ENCODE assay signal across 16 cellular contexts in the genomic region with DNA sequence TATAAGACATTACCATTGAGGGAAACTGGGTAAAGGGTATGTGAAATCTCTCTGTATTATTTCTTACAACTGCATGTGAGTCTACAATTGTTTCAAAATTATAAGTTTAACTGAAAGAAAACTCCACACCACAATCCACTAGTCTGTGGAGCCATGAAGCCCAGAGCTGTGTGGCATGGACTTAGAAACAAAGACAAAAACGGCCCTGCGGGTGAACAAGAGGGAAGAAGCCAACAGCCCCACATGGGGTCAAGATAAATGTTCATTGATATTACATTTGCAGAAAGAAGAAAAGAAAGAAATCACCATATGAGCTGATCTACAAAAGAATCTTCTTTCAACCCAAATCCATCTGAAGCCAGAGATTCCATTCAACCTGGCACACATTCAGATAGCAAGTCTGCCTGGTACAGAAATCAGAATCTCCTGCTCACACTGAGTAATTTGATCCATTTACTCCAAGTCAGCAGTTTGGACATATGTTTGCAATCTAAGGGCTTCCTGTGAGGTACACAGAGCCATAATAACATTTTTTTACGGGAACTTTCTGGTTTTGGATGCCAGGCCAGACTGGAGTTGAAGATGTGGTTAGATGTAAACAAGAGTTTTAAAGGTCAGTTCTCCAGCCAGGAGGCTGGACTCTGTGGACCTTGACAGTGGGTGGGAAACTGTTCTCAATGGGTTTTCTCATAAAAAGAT. TPM values are rescaled to one million over a fixed set of nuclear protein-coding genes. Genes with fewer than 3 reads are reported as not detected.
DNase-seq lines count a peak whose midpoint lies in the region; ATAC-seq and TF ChIP-seq lines count a peak whose summit lies in the region.
"Had no signal": no experiment of that assay in that cellular context is flagged by ENCODE, and none has a peak within 500 bp of the region (broad histone marks: within the 10 kb centered on the region; RNA-seq: fewer than 3 reads in every experiment).

No MANE protein-coding gene starts in this region.

- no peaks in the 10 kb centered on the region for H3K4me1 Mint-ChIP-seq in MCF 10A (ENCODE audit: insufficient read depth, unreplicated experiment)
- H3K4me1 Mint-ChIP-seq: activated naive CD8-positive, alpha-beta T cell treated with anti-CD3 and anti-CD28 coated beads, Interleukin-2, amount 50 U/mL, for 24 hours had no signal

- H3K27me3 ChIP-seq in mammary epithelial cell (ENCODE audit: insufficient read depth, low read length) (no peaks in the 10 kb centered on the region), transverse colon (no peaks in the 10 kb centered on the region)
- H3K27me3 ChIP-seq: BLaER1, esophagus muscularis mucosa, SJCRH30 had no signal

- no peaks in the 10 kb centered on the region for H3K4me1 ChIP-seq in mammary epithelial cell (ENCODE audit: insufficient read depth, low read length)
- H3K4me1 ChIP-seq in transverse colon, result peaks cover 0 to 15% (median 0%) of the 10 kb centered on the region in 4 donors
- H3K4me1 ChIP-seq: BLaER1 had no signal

- ATAC-seq in HG02678 (IDR thresholded peaks at IDR 0.05; ENCODE audit: unreplicated experiment), result no peak
- no peak for ATAC-seq in GM21619 (IDR thresholded peaks at IDR 0.05; ENCODE audit: unreplicated experiment)
- ATAC-seq: activated naive CD8-positive, alpha-beta T cell treated with anti-CD3 and anti-CD28 coated beads, Interleukin-2, amount 50 U/mL, for 24 hours; GM12878 had no signal

- WGBS in mammary epithelial cell (ENCODE audit: low coverage, missing lambda C conversion rate), result 66% methylated on average over 3 of the region's 3 CpGs
- 50 to 58% methylated on average over 3 of the region's 3 CpGs for WGBS in transverse colon (ENCODE audit: low coverage in 1 of 2), 2 donors

- H3K27ac ChIP-seq in mammary epithelial cell (ENCODE audit: insufficient read depth, low read depth, low read length) (no peak overlapping the region), transverse colon (peak overlapping the region; percentile 25 to 44 (median 39))
- H3K27ac ChIP-seq: BLaER1, SJCRH30 had no signal

- no TSS peak for BruUV-seq in MCF 10A (replicated peaks; lab: Mats Ljungman, UMichigan)
- BruUV-seq in mammary epithelial cell (replicated peaks; lab: Mats Ljungman, UMichigan), result no TSS peak

- H3K36me3 ChIP-seq in mammary epithelial cell (ENCODE audit: insufficient read depth, low read length) (no peaks in the 10 kb centered on the region), transverse colon (no peaks in the 10 kb centered on the region)
- H3K36me3 ChIP-seq: BLaER1, esophagus muscularis mucosa, SJCRH30 had no signal

- H3K4me3 ChIP-seq in mammary epithelial cell (replicated peaks in 1 of 3; ENCODE audit: insufficient read depth in 1 of 3, low read depth in 2 of 3, low read length in 3 of 3) (no peak overlapping the region), transverse colon (no peak overlapping the region)
- H3K4me3 ChIP-seq: BLaER1, esophagus muscularis mucosa, GM12878, SJCRH30 had no signal

- POLR2A ChIA-PET in MCF 10A (lab: Yijun Ruan, JAX), result no interaction called here

- H3K9me3 Mint-ChIP-seq in MCF 10A (ENCODE audit: unreplicated experiment), result no peaks in the 10 kb centered on the region
- H3K9me3 Mint-ChIP-seq: activated naive CD8-positive, alpha-beta T cell treated with anti-CD3 and anti-CD28 coated beads, Interleukin-2, amount 50 U/mL, for 24 hours; stimulated activated naive CD8-positive, alpha-beta T cell treated with anti-CD3 and anti-CD28 coated beads, Interleukin-15, Interleukin-2, amounts not matched to agents 100 ng/mL and 50 ng/mL, for 24 hours had no signal

- in situ Hi-C loops in mammary epithelial cell (cut with MboI; ENCODE audit: low sequenced_read_pairs in 2 of 2), result no loop called here
- in situ Hi-C loops in transverse colon (cut with MboI; ENCODE audit: low pct_ligation_motif_present in 1 of 4, low pct_unique_long_range_greater_than_20kb in 1 of 4, low sequenced_read_pairs in 3 of 4), result no loop called here

- CTCF ChIA-PET in MCF 10A (lab: Yijun Ruan, JAX), result no interaction called here
- CTCF ChIA-PET in mammary epithelial cell (lab: Charles Lee; ENCODE audit: low non-redundant PET), result no interaction called here

- no peak overlapping the region for H3K4me3 Mint-ChIP-seq in MCF 10A (ENCODE audit: unreplicated experiment)
- H3K4me3 Mint-ChIP-seq: activated naive CD8-positive, alpha-beta T cell treated with anti-CD3 and anti-CD28 coated beads, Interleukin-2, amount 50 U/mL, for 24 hours; stimulated activated naive CD8-positive, alpha-beta T cell treated with anti-CD3 and anti-CD28 coated beads, Interleukin-15, Interleukin-2, amounts not matched to agents 100 ng/mL and 50 ng/mL, for 24 hours had no signal

- DNase-seq in MCF 10A (ENCODE audit: unreplicated experiment) (peak; percentile 51), mammary epithelial cell (no peak), RPMI7951 (ENCODE audit: low read depth) (peak; percentile 87), iris pigment epithelial cell (ENCODE audit: low read depth) (peak; percentile 94), transverse colon (no peak), SHP77 (lab: John Stamatoyannopoulos, UW) (no peak)
- DNase-seq: activated CD4-positive, alpha-beta T cell treated with anti-CD3 and anti-CD28 coated beads, Interleukin-2, amount 50 U/mL, for 48 hours; activated naive CD8-positive, alpha-beta T cell treated with anti-CD3 and anti-CD28 coated beads, Interleukin-2, amount 50 U/mL, for 24 hours; NCI-H1436 treated with DMSO at 0.1 percent for 48 hours had no signal

- no peak for TF ChIP-seq EP300 in transverse colon (IDR thresholded peaks at IDR 0.05; ENCODE audit: low read depth)

- H3K36me3 Mint-ChIP-seq in MCF 10A (ENCODE audit: insufficient read depth, unreplicated experiment), result no peaks in the 10 kb centered on the region

- no peaks in the 10 kb centered on the region for H4K20me1 ChIP-seq in mammary epithelial cell (ENCODE audit: insufficient read depth, low read length)
- H4K20me1 ChIP-seq: BLaER1 had no signal

- no peak overlapping the region for H3K9ac ChIP-seq in mammary epithelial cell (ENCODE audit: insufficient read depth, low read length)
- H3K9ac ChIP-seq: BLaER1 had no signal

- dilution Hi-C loops in mammary epithelial cell (cut with HindIII; ENCODE audit: low sequenced_read_pairs), result no loop called here

- no peaks in the 10 kb centered on the region for H3K79me2 ChIP-seq in mammary epithelial cell (ENCODE audit: insufficient read depth, low read length)

- TF ChIP-seq CTCF in MCF 10A (IDR thresholded peaks at IDR 0.05; ENCODE audit: unreplicated experiment) (no peak), mammary epithelial cell (conservative IDR thresholded peaks at IDR 0.05 in 1 of 2, IDR thresholded peaks at IDR 0.05 in 1 of 2; ENCODE audit: extremely low read depth in 1 of 2, insufficient read depth in 1 of 2, low read depth in 1 of 2, low read length in 2 of 2) (no peak), transverse colon (IDR thresholded peaks at IDR 0.05) (no peak)

- H2AFZ ChIP-seq in mammary epithelial cell (ENCODE audit: low read depth, low read length), result no peak overlapping the region

- H3K27me3 Mint-ChIP-seq in MCF 10A (ENCODE audit: insufficient read depth, unreplicated experiment), result peaks cover 14% of the 10 kb centered on the region

- intact Hi-C loops in MCF 10A (cut with micrococcal nuclease) (no loop called here), mammary epithelial cell (cut with micrococcal nuclease) (no loop called here), transverse colon (cut with DNase I; ENCODE audit: low total_unique reads) (no loop called here)

- no peaks in the 10 kb centered on the region for H3K9me3 ChIP-seq in mammary epithelial cell (replicated peaks; ENCODE audit: insufficient read depth, low read length)
- H3K9me3 ChIP-seq in transverse colon, result no peaks in the 10 kb centered on the region
- H3K9me3 ChIP-seq: BLaER1, esophagus muscularis mucosa, SJCRH30 had no signal

- H3K4me2 ChIP-seq in mammary epithelial cell (ENCODE audit: insufficient read depth, low read depth, low read length), result no peak overlapping the region
- H3K4me2 ChIP-seq: BLaER1 had no signal

- no peak overlapping the region for H3K27ac Mint-ChIP-seq in MCF 10A (ENCODE audit: low read depth, unreplicated experiment)
- H3K27ac Mint-ChIP-seq: activated naive CD8-positive, alpha-beta T cell treated with anti-CD3 and anti-CD28 coated beads, Interleukin-2, amount 50 U/mL, for 24 hours; stimulated activated naive CD8-positive, alpha-beta T cell treated with anti-CD3 and anti-CD28 coated beads, Interleukin-15, Interleukin-2, amounts not matched to agents 100 ng/mL and 50 ng/mL, for 24 hours had no signal

- no peak for TF ChIP-seq POLR2A in transverse colon (IDR thresholded peaks at IDR 0.05)

RNA-seq across cellular contexts. Expression of a gene that starts 18.0 kb away (rescaled TPM):
- not detected in 2 replicates for total RNA-seq in MCF 10A (2022)
- 1 to 10 TPM in 1 of 2 donors, under 1 TPM in 1; 0.12 to 1.3 TPM for total RNA-seq in mammary epithelial cell
- 0.06 TPM for polyA plus RNA-seq in mammary epithelial cell
- polyA minus RNA-seq in mammary epithelial cell, result not detected
- 0.29 and 0.48 TPM in 2 replicates for total RNA-seq in RPMI7951 (2014; rRNA removed; shearing (Covaris generic))
- 1 to 10 TPM; 1.5 to 3.0 (median 2.9) TPM for total RNA-seq in transverse colon

Comparison
In these comparisons a context has a peak if more than half of its experiments do, and no peak if none do; other contexts are left out.
1. DNase-seq: peak in MCF 10A (single experiment), RPMI7951 (single experiment) and iris pigment epithelial cell (single experiment); none in mammary epithelial cell (single experiment), transverse colon (single experiment) and SHP77 (0 of 2).